8 cellular contexts compared by ENCODE assay signal in the genomic region with DNA sequence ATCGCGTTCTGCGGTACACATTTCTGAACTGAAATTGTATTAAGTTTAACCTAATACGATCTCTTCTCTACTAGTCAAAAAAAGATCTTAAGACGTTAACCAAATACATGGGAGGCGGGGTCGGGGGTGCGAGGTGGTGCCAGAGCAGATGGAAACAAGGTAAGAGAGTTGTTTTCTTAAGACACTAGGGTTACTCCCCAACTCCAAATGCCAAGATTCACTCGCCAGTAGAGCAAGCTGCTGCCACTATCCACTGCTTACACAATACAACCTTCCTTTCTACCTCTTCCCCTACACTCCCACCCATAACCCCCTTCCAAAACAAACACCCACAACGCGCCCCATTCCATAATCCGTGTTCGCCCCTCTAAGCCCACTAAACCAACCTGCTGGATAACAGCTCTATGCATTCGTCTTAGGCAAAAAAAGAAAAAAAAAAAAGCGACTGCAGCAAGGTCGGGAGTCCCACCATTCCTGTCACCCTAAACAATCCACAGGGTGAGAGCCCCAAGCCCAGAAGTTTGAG. TPM values are rescaled to one million over a fixed set of nuclear protein-coding genes. Genes with fewer than 3 reads are reported as not detected.
DNase-seq lines count a peak whose midpoint lies in the region; ATAC-seq and TF ChIP-seq lines count a peak whose summit lies in the region.

No MANE protein-coding gene starts in this region.

- peaks cover 13% of the 10 kb centered on the region for H3K36me3 Mint-ChIP-seq in CD4-positive, alpha-beta T cell (ENCODE audit: low read depth)

- peak overlapping the region; percentile 99 for H3K4me3 Mint-ChIP-seq in CD4-positive, alpha-beta T cell

- CTCF ChIA-PET in CD4-positive, alpha-beta T cell (lab: Charles Lee) = no interaction called here

- POLR2A ChIA-PET in CD4-positive, alpha-beta T cell (lab: Charles Lee) = interaction anchor here (0.8 to 1.7 kb wide), 2 partner anchors 9 to 37 kb away, joined by 3 to 5 read pairs; no protein-coding TSS in a partner anchor

- intact Hi-C loops in CD4-positive, alpha-beta T cell (cut with DNase I, micrococcal nuclease) = loop anchor here (2.0 to 10.0 kb wide), 5 partner anchors 37 to 1795 kb away; a partner anchor contains a TSS

- peaks cover 21% of the 10 kb centered on the region for H3K27me3 Mint-ChIP-seq in CD4-positive, alpha-beta T cell

- no peak overlapping the region for H3K27ac ChIP-seq in CD4-positive, alpha-beta T cell (ENCODE audit: low read depth, low read length)

- ATAC-seq in CD4-positive, alpha-beta T cell (ENCODE audit: poor library complexity) = no peak
- ATAC-seq in HG03521 (IDR thresholded peaks at IDR 0.05; ENCODE audit: unreplicated experiment) = no peak
- no peak for ATAC-seq in HG02973 (IDR thresholded peaks at IDR 0.05; ENCODE audit: unreplicated experiment)
- ATAC-seq in HG03025 (IDR thresholded peaks at IDR 0.05; ENCODE audit: low FRiP score, unreplicated experiment) = no peak

- peaks cover 32% of the 10 kb centered on the region for H3K4me1 Mint-ChIP-seq in CD4-positive, alpha-beta T cell (ENCODE audit: low read depth)

- no peak for TF ChIP-seq CTCF in CD4-positive, alpha-beta T cell (IDR thresholded peaks at IDR 0.05)
- no peak for TF ChIP-seq CTCF in fibroblast of villous mesenchyme (IDR thresholded peaks at IDR 0.05; ENCODE audit: insufficient read depth, low read depth, low read length)

- peak in 4 of 10 experiments; percentile 1 to 7 (median 6) for DNase-seq in CD4-positive, alpha-beta T cell
- DNase-seq in HT-29 (ENCODE audit: low spot score) (peak; percentile 28), fibroblast of villous mesenchyme (ENCODE audit: low read depth) (peak; percentile 17), pons (ENCODE audit: low spot score) (peak; percentile 26)
- peak; percentile 33 for DNase-seq in activated T-cell treated with anti-CD3 and anti-CD28 coated beads, Interleukin-2, amount 50 U/mL, for 1 hour

- H3K27me3 ChIP-seq in CD4-positive, alpha-beta T cell (ENCODE audit: control insufficient read depth, insufficient read depth, low read length) = peaks cover 7% of the 10 kb centered on the region

- no peaks in the 10 kb centered on the region for H3K9me3 Mint-ChIP-seq in CD4-positive, alpha-beta T cell

- H3K27ac Mint-ChIP-seq in CD4-positive, alpha-beta T cell = peak overlapping the region; percentile 72

- no peaks in the 10 kb centered on the region for H3K9me3 ChIP-seq in CD4-positive, alpha-beta T cell (ENCODE audit: control insufficient read depth, low read length)

- H3K4me3 ChIP-seq in fibroblast of villous mesenchyme (ENCODE audit: low read depth, low read length) = peak overlapping the region; percentile 67

RNA-seq across cellular contexts. Expression of a gene that starts 1.3 kb away (rescaled TPM):
- 1 to 10 TPM; 6.3 to 6.5 TPM for total RNA-seq in CD4-positive, alpha-beta T cell
- total RNA-seq in HT-29 (2014; rRNA removed; shearing (Covaris generic)) = 7.4 and 7.5 TPM in 2 replicates
- total RNA-seq in fibroblast of villous mesenchyme = 14.2 and 19.4 TPM in 2 replicates
